In genomic region chr10:86770412-86770960, GRCh38 we compare ENCODE assay signal across 12 cellular contexts. TPM values are rescaled to one million over a fixed set of nuclear protein-coding genes. Genes with fewer than 3 reads are reported as not detected.
DNase-seq lines count a peak whose midpoint lies in the region; ATAC-seq and TF ChIP-seq lines count a peak whose summit lies in the region.
"Had no signal": no experiment of that assay in that cellular context is flagged by ENCODE, and none has a peak within 500 bp of the region (broad histone marks: within the 10 kb centered on the region; RNA-seq: fewer than 3 reads in every experiment).

No MANE protein-coding gene starts in this region.

- no peak for TF ChIP-seq CTCF in cardiac muscle cell (IDR thresholded peaks at IDR 0.05; ENCODE audit: low read depth, low read length)
- no peak for TF ChIP-seq CTCF in left ventricle myocardium inferior (IDR thresholded peaks at IDR 0.05; ENCODE audit: borderline replicate concordance)
- TF ChIP-seq CTCF in RWPE1 (conservative IDR thresholded peaks at IDR 0.05; ENCODE audit: low read depth): no peak
- no peak for TF ChIP-seq CTCF in upper lobe of right lung (IDR thresholded peaks at IDR 0.05)
- TF ChIP-seq CTCF in Peyer's patch (IDR thresholded peaks at IDR 0.05): no peak
- no peak for TF ChIP-seq CTCF in gastroesophageal sphincter (IDR thresholded peaks at IDR 0.05)

- H3K4me3 ChIP-seq in cardiac muscle cell (no peak overlapping the region), left ventricle myocardium inferior (no peak overlapping the region), upper lobe of right lung (no peak overlapping the region), Peyer's patch (no peak overlapping the region), gastroesophageal sphincter (no peak overlapping the region)

- H3K36me3 ChIP-seq in cardiac muscle cell (no peaks in the 10 kb centered on the region), left ventricle myocardium inferior (no peaks in the 10 kb centered on the region), upper lobe of right lung (no peaks in the 10 kb centered on the region), Peyer's patch (no peaks in the 10 kb centered on the region), gastroesophageal sphincter (no peaks in the 10 kb centered on the region)

- H3K9me3 ChIP-seq in cardiac muscle cell (ENCODE audit: low read depth): no peaks in the 10 kb centered on the region
- no peaks in the 10 kb centered on the region for H3K9me3 ChIP-seq in left ventricle myocardium inferior (replicated peaks)
- no peaks in the 10 kb centered on the region for H3K9me3 ChIP-seq in upper lobe of right lung
- H3K9me3 ChIP-seq in Peyer's patch: no peaks in the 10 kb centered on the region
- H3K9me3 ChIP-seq in gastroesophageal sphincter: no peaks in the 10 kb centered on the region

- 33 to 47% methylated on average over 2 of the region's 2 CpGs for WGBS in gastroesophageal sphincter (ENCODE audit: low coverage in 1 of 2), 2 donors

- TF ChIP-seq POLR2A in Peyer's patch (IDR thresholded peaks at IDR 0.05): no peak
- no peak for TF ChIP-seq POLR2A in gastroesophageal sphincter (IDR thresholded peaks at IDR 0.05)

- CTCF ChIA-PET in RWPE1 (lab: Yijun Ruan, JAX): interaction anchor here (0.6 to 1.1 kb wide), 3 partner anchors 12 to 197 kb away, joined by 3 to 4 read pairs (median 4); no protein-coding TSS in a partner anchor

- intact Hi-C loops in left ventricle myocardium inferior (cut with micrococcal nuclease): no loop called here
- intact Hi-C loops in left ventricle myocardium superior (cut with micrococcal nuclease): no loop called here
- intact Hi-C loops in upper lobe of right lung (cut with DNase I): no loop called here

- H3K27ac ChIP-seq in cardiac muscle cell: peak overlapping the region; percentile 55
- H3K27ac ChIP-seq in left ventricle myocardium inferior (replicated peaks): no peak overlapping the region
- H3K27ac ChIP-seq in RWPE1: no peak overlapping the region
- no peak overlapping the region for H3K27ac ChIP-seq in upper lobe of right lung
- no peak overlapping the region for H3K27ac ChIP-seq in Peyer's patch
- H3K27ac ChIP-seq in gastroesophageal sphincter: no peak overlapping the region

- DNase-seq in cardiac muscle cell (ENCODE audit: low read depth in 1 of 2, low spot score in 1 of 2) (peak in 1 of 2 donors; percentile 10), left ventricle myocardium inferior (no peak), RWPE1 (ENCODE audit: low spot score) (peak; percentile 48), left ventricle myocardium superior (no peak), upper lobe of right lung (no peak), Peyer's patch (no peak)
- DNase-seq: activated CD4-positive, alpha-beta T cell treated with anti-CD3 and anti-CD28 coated beads for 1 hour; activated T-cell treated with anti-CD3 and anti-CD28 coated beads for 4 hours; dermis blood vessel endothelial cell; midbrain had no signal

- POLR2A ChIA-PET in RWPE1 (lab: Yijun Ruan, JAX; ENCODE audit: low non-redundant PET): interaction anchor here (0.5 to 0.8 kb wide), 2 partner anchors 14 to 197 kb away, joined by 4 read pairs; partner anchors contain the start of gene BMPR1A

- H3K27me3 ChIP-seq in cardiac muscle cell (no peaks in the 10 kb centered on the region), left ventricle myocardium inferior (ENCODE audit: low read depth) (peaks cover 7% of the 10 kb centered on the region), upper lobe of right lung (no peaks in the 10 kb centered on the region), Peyer's patch (no peaks in the 10 kb centered on the region), gastroesophageal sphincter (no peaks in the 10 kb centered on the region)

- ATAC-seq in left ventricle myocardium superior: peak; percentile 82
- ATAC-seq in upper lobe of right lung: peak; percentile 62
- ATAC-seq in GM19324 (IDR thresholded peaks at IDR 0.05; ENCODE audit: low FRiP score, unreplicated experiment): no peak
- no peak for ATAC-seq in gastroesophageal sphincter

- no peak for TF ChIP-seq EP300 in gastroesophageal sphincter (IDR thresholded peaks at IDR 0.05)

- H3K4me1 ChIP-seq in cardiac muscle cell (ENCODE audit: low read depth) (peaks cover 49% of the 10 kb centered on the region), left ventricle myocardium inferior (peaks cover 76% of the 10 kb centered on the region), upper lobe of right lung (peaks cover 13% of the 10 kb centered on the region), Peyer's patch (peaks cover 0 to 34% (median 2%) of the 10 kb centered on the region in 4 donors), gastroesophageal sphincter (peaks cover 19 to 89% (median 25%) of the 10 kb centered on the region in 3 donors)

RNA-seq across cellular contexts. Expression of gene BMPR1A, which starts 14.1 kb away (rescaled TPM):
- 37.0 and 39.4 TPM in 2 replicates for total RNA-seq in cardiac muscle cell
- 35.6 and 54.2 TPM in 2 replicates for polyA plus RNA-seq in cardiac muscle cell
- total RNA-seq in left ventricle myocardium inferior: 43.8 TPM
- 48.4 TPM for total RNA-seq in left ventricle myocardium superior
- total RNA-seq in upper lobe of right lung: 41.2 TPM
- total RNA-seq in Peyer's patch: 10 to 100 TPM; 17.1 to 40.1 (median 24.9) TPM
- total RNA-seq in gastroesophageal sphincter: 100 to 1,000 TPM in 3 of 4 donors, 10 to 100 TPM in 1; 91.5 to 121 (median 117) TPM

Comparison
In these comparisons a context has a peak if more than half of its experiments do, and no peak if none do; other contexts are left out.
1. ATAC-seq: peak in left ventricle myocardium superior (single experiment) and upper lobe of right lung (single experiment); none in GM19324 (single experiment) and gastroesophageal sphincter (single experiment).